In the genomic region with DNA sequence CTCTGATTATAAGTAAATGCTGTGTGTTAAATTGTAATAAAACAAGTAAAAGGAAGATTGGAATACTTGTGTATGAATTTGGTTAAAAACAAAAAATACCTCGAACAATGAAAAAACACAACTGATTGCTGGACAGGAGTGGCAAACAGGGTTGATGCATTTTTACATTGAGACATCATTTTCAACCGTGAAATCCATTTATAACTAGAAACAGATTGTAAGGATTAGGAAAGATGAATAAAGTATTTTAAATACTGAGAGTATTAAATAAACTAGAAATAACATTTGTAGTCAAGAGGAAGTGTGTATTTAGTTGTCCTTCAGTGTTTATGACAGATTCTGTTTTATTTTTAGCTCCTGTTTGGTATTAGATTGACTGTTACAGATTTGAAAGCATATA, we compare ENCODE assay signal across 23 cellular contexts. TPM values are rescaled to one million over a fixed set of nuclear protein-coding genes. Genes with fewer than 3 reads are reported as not detected.
DNase-seq lines count a peak whose midpoint lies in the region; ATAC-seq and TF ChIP-seq lines count a peak whose summit lies in the region.
"Had no signal": no experiment of that assay in that cellular context is flagged by ENCODE, and none has a peak within 500 bp of the region (broad histone marks: within the 10 kb centered on the region; RNA-seq: fewer than 3 reads in every experiment).

No MANE protein-coding gene starts in this region.

- no peak for DNase-seq in activated naive CD8-positive, alpha-beta T cell treated with anti-CD3 and anti-CD28 coated beads, Interleukin-2, amount 50 U/mL, for 24 hours
- DNase-seq in OCI-LY7 (ENCODE audit: low spot score), result no peak
- DNase-seq in effector memory CD8-positive, alpha-beta T cell, result no peak
- no peak for DNase-seq in upper lobe of right lung
- no peak for DNase-seq in effector memory CD4-positive, alpha-beta T cell
- DNase-seq: aorta; endodermal cell; kidney; NCI-H1092 treated with DMSO at 0.1 percent for 48 hours; NCI-H526; PC-3; SJCRH30; stimulated activated CD4-positive, alpha-beta T cell treated with anti-CD3 and anti-CD28 coated beads, Interleukin-2, amount 100 ng/mL, for 48 hours had no signal

- H3K4me1 Mint-ChIP-seq in activated naive CD8-positive, alpha-beta T cell (ENCODE audit: low read depth), result peaks cover 74% of the 10 kb centered on the region
- peaks cover 75% of the 10 kb centered on the region for H3K4me1 Mint-ChIP-seq in activated naive CD8-positive, alpha-beta T cell treated with anti-CD3 and anti-CD28 coated beads, Interleukin-2, amount 50 U/mL, for 24 hours
- peaks cover 34 to 46% of the 10 kb centered on the region in 2 donors for H3K4me1 Mint-ChIP-seq in effector memory CD8-positive, alpha-beta T cell (ENCODE audit: low read depth in 2 of 2)

- 0 out of 2 replicates have a peak overlapping the region, but pooled peaks have one; percentile 27 for H3K4me2 ChIP-seq in OCI-LY7 (ENCODE audit: low read length)
- H3K4me2 ChIP-seq: hepatocyte had no signal

- H3K4me3 ChIP-seq in OCI-LY7 (ENCODE audit: low read depth, low read length, poor library complexity, severe bottlenecking), result no peak overlapping the region
- no peak overlapping the region for H3K4me3 ChIP-seq in upper lobe of right lung
- no peak overlapping the region for H3K4me3 ChIP-seq in effector memory CD4-positive, alpha-beta T cell (ENCODE audit: insufficient read depth, low read depth, low read length, poor library complexity, severe bottlenecking)
- H3K4me3 ChIP-seq: hepatocyte, K562, SJCRH30, suprapubic skin had no signal

- CTCF ChIA-PET in OCI-LY7 (lab: Charles Lee; ENCODE audit: unreplicated experiment), result no interaction called here

- H3K4me3 Mint-ChIP-seq in activated naive CD8-positive, alpha-beta T cell, result peak overlapping the region; percentile 83
- H3K4me3 Mint-ChIP-seq in activated naive CD8-positive, alpha-beta T cell treated with anti-CD3 and anti-CD28 coated beads, Interleukin-2, amount 50 U/mL, for 24 hours, result no peak overlapping the region
- H3K4me3 Mint-ChIP-seq in effector memory CD8-positive, alpha-beta T cell, result peak overlapping the region; percentile 54 to 68
- H3K4me3 Mint-ChIP-seq: endodermal cell had no signal

- POLR2A ChIA-PET in OCI-LY7 (lab: Charles Lee), result interaction anchor here (0.6 to 1.5 kb wide), 7 partner anchors 9 to 96 kb away, joined by 3 to 8 read pairs (median 4); no protein-coding TSS in a partner anchor

- peaks cover 22% of the 10 kb centered on the region for H3K4me1 ChIP-seq in OCI-LY7 (ENCODE audit: insufficient read depth, low read length, poor library complexity, severe bottlenecking)
- H3K4me1 ChIP-seq in upper lobe of right lung, result peaks cover 24% of the 10 kb centered on the region
- peaks cover 19% of the 10 kb centered on the region for H3K4me1 ChIP-seq in effector memory CD4-positive, alpha-beta T cell (ENCODE audit: control insufficient read depth, insufficient read depth, low read length, poor library complexity, severe bottlenecking)
- H3K4me1 ChIP-seq: SJCRH30 had no signal

- no peaks in the 10 kb centered on the region for H3K9me2 ChIP-seq in OCI-LY7 (ENCODE audit: insufficient read depth, low read length)

- intact Hi-C loops in OCI-LY7 (cut with micrococcal nuclease; ENCODE audit: unreplicated experiment), result loop anchor here (10.0 kb wide), 1 partner anchor 663 kb away; the partner anchor contains the start of gene ALKBH8
- intact Hi-C loops in upper lobe of right lung (cut with DNase I), result no loop called here

- H3K27ac Mint-ChIP-seq in activated naive CD8-positive, alpha-beta T cell, result peak overlapping the region; percentile 94
- H3K27ac Mint-ChIP-seq in activated naive CD8-positive, alpha-beta T cell treated with anti-CD3 and anti-CD28 coated beads, Interleukin-2, amount 50 U/mL, for 24 hours, result no peak overlapping the region
- peak overlapping the region; percentile 73 to 94 for H3K27ac Mint-ChIP-seq in effector memory CD8-positive, alpha-beta T cell
- H3K27ac Mint-ChIP-seq: activated T-helper 1 cell treated with anti-CD3 and anti-CD28 coated beads, Interleukin-12 subunit alpha, Interleukin-12 subunit beta, Interleukin-2, Interleukin-4 antibody, amounts not matched to agents 30 ng/mL and 10 ng/mL and 1 ng/mL, durations not matched to agents 14 hours and 24 hours and 36 hours; endodermal cell; memory B cell; progenitor cell of endocrine pancreas had no signal

- H3K36me3 ChIP-seq in OCI-LY7 (ENCODE audit: insufficient read depth, low read length) (peaks cover 68% of the 10 kb centered on the region), upper lobe of right lung (peaks cover 46% of the 10 kb centered on the region)
- H3K36me3 ChIP-seq in effector memory CD4-positive, alpha-beta T cell (ENCODE audit: control insufficient read depth, insufficient read depth, low read length), result peaks cover 43% of the 10 kb centered on the region

- H2AFZ ChIP-seq in OCI-LY7 (ENCODE audit: low read length), result no peak overlapping the region
- H2AFZ ChIP-seq: hepatocyte had no signal

- TF ChIP-seq CTCF in OCI-LY7 (conservative IDR thresholded peaks at IDR 0.05; ENCODE audit: low read length) (no peak), upper lobe of right lung (IDR thresholded peaks at IDR 0.05) (no peak)

- H3K27ac ChIP-seq in OCI-LY7 (ENCODE audit: low read depth, low read length, poor library complexity, severe bottlenecking) (peak overlapping the region; percentile 17), upper lobe of right lung (peak overlapping the region; percentile 1)
- no peak overlapping the region for H3K27ac ChIP-seq in effector memory CD4-positive, alpha-beta T cell (ENCODE audit: insufficient read depth, low read length, poor library complexity, severe bottlenecking)
- H3K27ac ChIP-seq: hepatocyte, SJCRH30, suprapubic skin had no signal

- ATAC-seq in activated naive CD8-positive, alpha-beta T cell treated with anti-CD3 and anti-CD28 coated beads, Interleukin-2, amount 50 U/mL, for 24 hours, result no peak
- no peak for ATAC-seq in effector memory CD8-positive, alpha-beta T cell (replicated peaks)
- ATAC-seq in upper lobe of right lung (no peak), HG03108 (IDR thresholded peaks at IDR 0.05; ENCODE audit: unreplicated experiment) (no peak), GM21447 (IDR thresholded peaks at IDR 0.05; ENCODE audit: unreplicated experiment) (no peak)
- ATAC-seq: HCT116, K562, PC-3 had no signal

- H3K9me3 ChIP-seq in OCI-LY7 (ENCODE audit: low read length) (no peaks in the 10 kb centered on the region), upper lobe of right lung (no peaks in the 10 kb centered on the region)
- H3K9me3 ChIP-seq in effector memory CD4-positive, alpha-beta T cell (ENCODE audit: control insufficient read depth, low read length), result no peaks in the 10 kb centered on the region
- H3K9me3 ChIP-seq: SJCRH30, suprapubic skin had no signal

- H3K36me3 Mint-ChIP-seq in activated naive CD8-positive, alpha-beta T cell, result peaks cover 11% of the 10 kb centered on the region
- H3K36me3 Mint-ChIP-seq in activated naive CD8-positive, alpha-beta T cell treated with anti-CD3 and anti-CD28 coated beads, Interleukin-2, amount 50 U/mL, for 24 hours (ENCODE audit: low read depth), result peaks cover 36% of the 10 kb centered on the region
- peaks cover 82% of the 10 kb centered on the region for H3K36me3 Mint-ChIP-seq in effector memory CD8-positive, alpha-beta T cell (ENCODE audit: insufficient read depth)

- H3K79me2 ChIP-seq in OCI-LY7 (ENCODE audit: insufficient read depth, low read depth, low read length), result peaks cover 64% of the 10 kb centered on the region

- no peaks in the 10 kb centered on the region for H3K9me3 Mint-ChIP-seq in activated naive CD8-positive, alpha-beta T cell (ENCODE audit: low read depth)
- H3K9me3 Mint-ChIP-seq in activated naive CD8-positive, alpha-beta T cell treated with anti-CD3 and anti-CD28 coated beads, Interleukin-2, amount 50 U/mL, for 24 hours, result no peaks in the 10 kb centered on the region
- H3K9me3 Mint-ChIP-seq in effector memory CD8-positive, alpha-beta T cell, result no peaks in the 10 kb centered on the region
- H3K9me3 Mint-ChIP-seq: activated T-helper 1 cell treated with anti-CD3 and anti-CD28 coated beads, Interleukin-12 subunit alpha, Interleukin-12 subunit beta, Interleukin-2, Interleukin-4 antibody, amounts not matched to agents 30 ng/mL and 10 ng/mL and 1 ng/mL, durations not matched to agents 14 hours and 24 hours and 36 hours; endodermal cell; memory B cell had no signal

- H3K27me3 ChIP-seq in upper lobe of right lung, result no peaks in the 10 kb centered on the region
- no peaks in the 10 kb centered on the region for H3K27me3 ChIP-seq in effector memory CD4-positive, alpha-beta T cell (replicated peaks; ENCODE audit: control insufficient read depth, insufficient read depth, low read length, poor library complexity, severe bottlenecking)
- H3K27me3 ChIP-seq: hepatocyte, SJCRH30, suprapubic skin had no signal

- no peaks in the 10 kb centered on the region; the same call in 1 of the 2 replicates for H4K20me1 ChIP-seq in OCI-LY7 (ENCODE audit: insufficient read depth, low read length)

- no peaks in the 10 kb centered on the region for H3K27me3 Mint-ChIP-seq in activated naive CD8-positive, alpha-beta T cell
- no peaks in the 10 kb centered on the region for H3K27me3 Mint-ChIP-seq in activated naive CD8-positive, alpha-beta T cell treated with anti-CD3 and anti-CD28 coated beads, Interleukin-2, amount 50 U/mL, for 24 hours
- no peaks in the 10 kb centered on the region for H3K27me3 Mint-ChIP-seq in effector memory CD8-positive, alpha-beta T cell
- H3K27me3 Mint-ChIP-seq: memory B cell, progenitor cell of endocrine pancreas had no signal

- no TSS peak for BruUV-seq in OCI-LY7 (replicated peaks; lab: Mats Ljungman, UMichigan)

RNA-seq across cellular contexts. Expression of gene ATM, which starts 5.4 kb away (rescaled TPM):
- 125 and 147 TPM in 2 replicates for total RNA-seq in OCI-LY7 (2014; rRNA removed; shearing (Covaris generic))
- total RNA-seq in OCI-LY7 (2022) (159 and 187 TPM in 2 replicates), upper lobe of right lung (74.0 TPM)

RNA-seq across cellular contexts. Expression of gene NPAT, which starts 5.8 kb away (rescaled TPM):
- 19.2 and 22.6 TPM in 2 replicates for total RNA-seq in OCI-LY7 (2014; rRNA removed; shearing (Covaris generic))
- total RNA-seq in OCI-LY7 (2022), result 26.9 and 35.8 TPM in 2 replicates
- total RNA-seq in upper lobe of right lung, result 15.0 TPM
